ENCODE assay signal across 26 cellular contexts in the genomic region with DNA sequence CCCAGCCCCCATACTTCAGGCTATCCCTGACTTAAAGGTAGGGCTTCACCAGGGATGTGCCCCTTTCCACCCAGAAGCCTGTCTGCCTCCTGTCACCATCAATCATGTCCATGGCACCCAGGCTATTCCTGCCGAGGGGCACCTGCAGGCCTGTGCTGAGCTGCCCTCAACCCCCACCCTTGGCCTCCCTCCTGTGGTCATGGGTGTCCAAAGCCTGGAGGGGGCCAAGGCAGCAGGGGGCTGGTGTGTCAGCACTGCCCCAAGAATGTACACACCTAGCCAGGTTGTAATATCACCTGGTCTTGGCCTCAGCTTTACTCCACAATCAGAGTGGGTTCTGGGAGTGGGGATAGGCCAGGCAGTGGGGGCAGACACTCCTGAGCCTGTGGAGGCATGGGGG.
"Had no signal": no experiment of that assay in that cellular context is flagged by ENCODE, and none has a peak within 500 bp of the region (broad histone marks: within the 10 kb centered on the region; RNA-seq: fewer than 3 reads in every experiment).

No MANE protein-coding gene starts in this region.

- H3K27me3 Mint-ChIP-seq: dendritic cell treated with granulocyte-macrophage colony-stimulating factor and Interleukin-4, amounts not matched to agents 40 ng/mL and 50 ng/mL, for 4 days had no signal

- H3K4me1 Mint-ChIP-seq: memory B cell had no signal

- DNase-seq: colonic mucosa; cortex of kidney; effector CD8-positive, alpha-beta T cell; effector memory CD8-positive, alpha-beta T cell; endodermal cell; erythroblast; esophagus squamous epithelium; foreskin fibroblast; foreskin melanocyte; gastrocnemius medialis; glutamatergic neuron; head of caudate nucleus; heart right ventricle; hippocampal formation; islet precursor cell; kidney; kidney glomerular epithelial cell; left colon; left ventricle myocardium inferior; mammary epithelial cell; mesendoderm; midbrain had no signal

- ATAC-seq: effector memory CD8-positive, alpha-beta T cell; esophagus mucosa; gastrocnemius medialis; heart right ventricle; left colon; left lobe of liver had no signal

- H3K9me3 Mint-ChIP-seq: dendritic cell treated with granulocyte-macrophage colony-stimulating factor and Interleukin-4, amounts not matched to agents 40 ng/mL and 50 ng/mL, for 4 days had no signal

- H3K27ac Mint-ChIP-seq: dendritic cell treated with granulocyte-macrophage colony-stimulating factor and Interleukin-4, amounts not matched to agents 40 ng/mL and 50 ng/mL, for 4 days; effector memory CD8-positive, alpha-beta T cell; endodermal cell; memory B cell had no signal

- H3K4me3 Mint-ChIP-seq: dendritic cell treated with granulocyte-macrophage colony-stimulating factor and Interleukin-4, amounts not matched to agents 40 ng/mL and 50 ng/mL, for 4 days; effector memory CD8-positive, alpha-beta T cell; endodermal cell; memory B cell had no signal
